In genomic region chr3:16496408-16497222, GRCh38 we compare ENCODE assay signal across 8 cellular contexts. TPM values are rescaled to one million over a fixed set of nuclear protein-coding genes. Genes with fewer than 3 reads are reported as not detected.
DNase-seq lines count a peak whose midpoint lies in the region; ATAC-seq, FAIRE-seq and TF ChIP-seq lines count a peak whose summit lies in the region.
"Had no signal": no experiment of that assay in that cellular context is flagged by ENCODE, and none has a peak within 500 bp of the region (broad histone marks: within the 10 kb centered on the region; RNA-seq: fewer than 3 reads in every experiment).

No MANE protein-coding gene starts in this region.

- H3K9ac ChIP-seq in MM.1S (ENCODE audit: low read length) = no peak overlapping the region

- no peak overlapping the region for H3K4me3 ChIP-seq in MM.1S (ENCODE audit: low read length)

- no peak overlapping the region for H2AFZ ChIP-seq in MM.1S (ENCODE audit: low read length)

- H3K27ac Mint-ChIP-seq in immature natural killer cell (peak overlapping the region; percentile 45 to 86 (median 71)), osteocyte (ENCODE audit: unreplicated experiment) (no peak overlapping the region)

- H3K9me3 ChIP-seq in MM.1S (replicated peaks; ENCODE audit: insufficient read depth, low read length) = no peaks in the 10 kb centered on the region

- H3K4me3 Mint-ChIP-seq in immature natural killer cell (peak overlapping the region in 4 of 5 donors; percentile 28 to 87 (median 79)), osteocyte (ENCODE audit: unreplicated experiment) (no peak overlapping the region)

- no peak for FAIRE-seq in urothelium cell line (lab: Jason Lieb, UNC)

- H3K36me3 ChIP-seq in MM.1S (replicated peaks; ENCODE audit: insufficient read depth, low read length) = no peaks in the 10 kb centered on the region

- H3K36me3 Mint-ChIP-seq in immature natural killer cell (peaks cover 0 to 10% (median 4%) of the 10 kb centered on the region in 3 donors), osteocyte (ENCODE audit: unreplicated experiment) (peaks cover 32% of the 10 kb centered on the region)

- peaks cover 83 to 86% of the 10 kb centered on the region in 2 donors for H3K4me1 Mint-ChIP-seq in immature natural killer cell
- H3K4me1 Mint-ChIP-seq in osteocyte (ENCODE audit: unreplicated experiment) = peaks cover 14% of the 10 kb centered on the region

- no peaks in the 10 kb centered on the region for H3K27me3 ChIP-seq in MM.1S (replicated peaks; ENCODE audit: insufficient read depth, low read length)

- H3K9me2 ChIP-seq in MM.1S (replicated peaks; ENCODE audit: insufficient read depth, low read length) = no peaks in the 10 kb centered on the region

- DNase-seq in immature natural killer cell (no peak), urothelium cell line (ENCODE audit: low spot score) (no peak), osteocyte (ENCODE audit: extremely low spot score, unreplicated experiment) (no peak), MM.1S (no peak)
- DNase-seq: activated CD8-positive, alpha-beta memory T cell treated with anti-CD3 and anti-CD28 coated beads for 24 hours had no signal

- no peaks in the 10 kb centered on the region for H4K20me1 ChIP-seq in MM.1S (ENCODE audit: insufficient read depth, low read length)

- no peaks in the 10 kb centered on the region for H3K79me2 ChIP-seq in MM.1S (ENCODE audit: low read length)

- no peaks in the 10 kb centered on the region for H3K4me1 ChIP-seq in MM.1S (ENCODE audit: low read length)

- H3K9me3 Mint-ChIP-seq in immature natural killer cell (no peaks in the 10 kb centered on the region), osteocyte (ENCODE audit: unreplicated experiment) (peaks cover 3% of the 10 kb centered on the region)

- peaks cover 0 to 2% (median 0%) of the 10 kb centered on the region in 3 donors for H3K27me3 Mint-ChIP-seq in immature natural killer cell (ENCODE audit: low read depth in 3 of 3)
- no peaks in the 10 kb centered on the region for H3K27me3 Mint-ChIP-seq in osteocyte (ENCODE audit: unreplicated experiment)

- no peak overlapping the region for H3K4me2 ChIP-seq in MM.1S (ENCODE audit: low read depth, low read length)

- TF ChIP-seq CTCF in osteocyte (IDR thresholded peaks at IDR 0.05) = no peak
- TF ChIP-seq CTCF in MM.1S (IDR thresholded peaks at IDR 0.05; ENCODE audit: low read length) = no peak

- H3F3A ChIP-seq in MM.1S (ENCODE audit: insufficient read depth, low read length) = no peaks in the 10 kb centered on the region

- peak; percentile 65 for ATAC-seq in GM18858 (IDR thresholded peaks at IDR 0.05; ENCODE audit: unreplicated experiment)
- peak; percentile 49 for ATAC-seq in GM21576 (IDR thresholded peaks at IDR 0.05; ENCODE audit: unreplicated experiment)
- ATAC-seq in HG03575 (IDR thresholded peaks at IDR 0.05; ENCODE audit: extremely low read depth, insufficient number of reproducible peaks, low FRiP score, unreplicated experiment) = peak; percentile 54

- no peak overlapping the region for H3K27ac ChIP-seq in MM.1S (ENCODE audit: low read length)

RNA-seq across cellular contexts. Expression of gene RFTN1, which starts 16.9 kb away (rescaled TPM):
- 100 to 1,000 TPM in 2 of 3 donors, 10 to 100 TPM in 1; 96.5 to 194 (median 109) TPM for polyA plus RNA-seq in immature natural killer cell
- 79.6 and 84.1 TPM in 2 replicates for total RNA-seq in osteocyte
